Comparison of ENCODE assay signal across 10 cellular contexts in genomic region chr18:44723973-44724778, GRCh38. TPM values are rescaled to one million over a fixed set of nuclear protein-coding genes. Genes with fewer than 3 reads are reported as not detected.
DNase-seq lines count a peak whose midpoint lies in the region; ATAC-seq and TF ChIP-seq lines count a peak whose summit lies in the region.
"Had no signal": no experiment of that assay in that cellular context is flagged by ENCODE, and none has a peak within 500 bp of the region (broad histone marks: within the 10 kb centered on the region; RNA-seq: fewer than 3 reads in every experiment).

No MANE protein-coding gene starts in this region.

- TF ChIP-seq CTCF in SU-DHL-6 (IDR thresholded peaks at IDR 0.05; ENCODE audit: insufficient read depth, low read length, poor library complexity, severe bottlenecking), result no peak
- TF ChIP-seq CTCF in gastroesophageal sphincter (IDR thresholded peaks at IDR 0.05), result no peak

- no peaks in the 10 kb centered on the region for H3K79me2 ChIP-seq in SU-DHL-6 (ENCODE audit: insufficient read depth, low read length)

- H3K4me2 ChIP-seq in SU-DHL-6 (ENCODE audit: low read depth, low read length, poor library complexity, severe bottlenecking), result peak overlapping the region; percentile 38

- peaks cover 28% of the 10 kb centered on the region for H3K36me3 Mint-ChIP-seq in stimulated activated effector memory CD8-positive, alpha-beta T cell treated with anti-CD3 and anti-CD28 coated beads, Interleukin-12 subunit alpha, Interleukin-12 subunit beta, amount 100 ng/mL, for 72 hours

- no peaks in the 10 kb centered on the region for H3K27me3 ChIP-seq in SU-DHL-6 (ENCODE audit: low read length)
- no peaks in the 10 kb centered on the region for H3K27me3 ChIP-seq in gastroesophageal sphincter

- H3K9me2 ChIP-seq in SU-DHL-6 (replicated peaks; ENCODE audit: insufficient read depth, low read length), result no peaks in the 10 kb centered on the region

- 72 to 73% methylated on average over 3 of the region's 3 CpGs for WGBS in gastroesophageal sphincter (ENCODE audit: low coverage in 1 of 2), 2 donors

- TF ChIP-seq POLR2A in gastroesophageal sphincter (IDR thresholded peaks at IDR 0.05), result no peak

- H3K4me1 ChIP-seq in gastroesophageal sphincter, result peaks cover 13 to 73% (median 21%) of the 10 kb centered on the region in 3 donors

- H3K27ac ChIP-seq in SU-DHL-6 (ENCODE audit: low read depth, low read length) (peak overlapping the region; percentile 59), gastroesophageal sphincter (peak overlapping the region in 2 of 4 donors; percentile 17 to 71)

- peak overlapping the region; percentile 65 for H3K4me3 Mint-ChIP-seq in stimulated activated effector memory CD8-positive, alpha-beta T cell treated with anti-CD3 and anti-CD28 coated beads, Interleukin-12 subunit alpha, Interleukin-12 subunit beta, amount 100 ng/mL, for 72 hours

- peaks cover 86% of the 10 kb centered on the region for H3K4me1 Mint-ChIP-seq in stimulated activated effector memory CD8-positive, alpha-beta T cell treated with anti-CD3 and anti-CD28 coated beads, Interleukin-12 subunit alpha, Interleukin-12 subunit beta, amount 100 ng/mL, for 72 hours

- peak; percentile 43 for DNase-seq in NCI-H82 (lab: John Stamatoyannopoulos, UW)
- DNase-seq in NCI-H82 treated with DMSO at 0.1 percent for 48 hours (lab: John Stamatoyannopoulos, UW; ENCODE audit: unreplicated experiment), result no peak
- DNase-seq in stimulated activated effector memory CD8-positive, alpha-beta T cell treated with anti-CD3 and anti-CD28 coated beads, Interleukin-12 subunit alpha, Interleukin-12 subunit beta, amount 100 ng/mL, for 72 hours (ENCODE audit: low spot score in 2 of 2), result peak in 1 of 2 donors; percentile 60
- no peak for DNase-seq in SHP77 treated with DMSO at 0.1 percent for 48 hours (lab: John Stamatoyannopoulos, UW)
- DNase-seq: IMR-90, right cardiac atrium had no signal

- peak; percentile 21 for ATAC-seq in gastroesophageal sphincter
- peak; percentile 61 for ATAC-seq in stimulated activated effector memory CD8-positive, alpha-beta T cell treated with anti-CD3 and anti-CD28 coated beads, Interleukin-12 subunit alpha, Interleukin-12 subunit beta, amount 100 ng/mL, for 72 hours
- ATAC-seq in GM21576 (IDR thresholded peaks at IDR 0.05; ENCODE audit: unreplicated experiment), result no peak
- ATAC-seq in HG03442 (IDR thresholded peaks at IDR 0.05; ENCODE audit: unreplicated experiment), result no peak

- H3K27ac Mint-ChIP-seq in stimulated activated effector memory CD8-positive, alpha-beta T cell treated with anti-CD3 and anti-CD28 coated beads, Interleukin-12 subunit alpha, Interleukin-12 subunit beta, amount 100 ng/mL, for 72 hours, result peak overlapping the region; percentile 87

- H3K9me3 Mint-ChIP-seq in stimulated activated effector memory CD8-positive, alpha-beta T cell treated with anti-CD3 and anti-CD28 coated beads, Interleukin-12 subunit alpha, Interleukin-12 subunit beta, amount 100 ng/mL, for 72 hours, result no peaks in the 10 kb centered on the region

- H3K9me3 ChIP-seq in SU-DHL-6 (ENCODE audit: insufficient read depth, low read length) (no peaks in the 10 kb centered on the region), gastroesophageal sphincter (no peaks in the 10 kb centered on the region)

- H3F3A ChIP-seq in SU-DHL-6 (ENCODE audit: insufficient read depth), result peaks cover 15% of the 10 kb centered on the region; the same call in 1 of the 2 replicates

- TF ChIP-seq EP300 in gastroesophageal sphincter (IDR thresholded peaks at IDR 0.05), result no peak

- H3K36me3 ChIP-seq in SU-DHL-6 (ENCODE audit: low read length) (no peaks in the 10 kb centered on the region), gastroesophageal sphincter (peaks cover 0 to 4% of the 10 kb centered on the region in 2 donors)

- H3K4me3 ChIP-seq in SU-DHL-6 (ENCODE audit: insufficient read depth, low read length, poor library complexity, severe bottlenecking) (no peak overlapping the region), gastroesophageal sphincter (no peak overlapping the region)

- no peak overlapping the region for H2AFZ ChIP-seq in SU-DHL-6 (ENCODE audit: low read depth, low read length, severe bottlenecking)

- no peaks in the 10 kb centered on the region for H4K20me1 ChIP-seq in SU-DHL-6 (ENCODE audit: low read depth, low read length)

- H3K9ac ChIP-seq in SU-DHL-6 (ENCODE audit: low read length), result peak overlapping the region; percentile 15

RNA-seq across cellular contexts. Expression of gene SETBP1, which starts 43.5 kb away (rescaled TPM):
- 10 to 100 TPM; 42.5 to 87.6 (median 67.8) TPM for total RNA-seq in gastroesophageal sphincter

Comparison
In these comparisons a context has a peak if more than half of its experiments do, and no peak if none do; other contexts are left out.
1. ATAC-seq: peak in gastroesophageal sphincter (single experiment) and stimulated activated effector memory CD8-positive, alpha-beta T cell treated with anti-CD3 and anti-CD28 coated beads, Interleukin-12 subunit alpha, Interleukin-12 subunit beta, amount 100 ng/mL, for 72 hours (single experiment); none in GM21576 (single experiment) and HG03442 (single experiment).